In the genomic region with DNA sequence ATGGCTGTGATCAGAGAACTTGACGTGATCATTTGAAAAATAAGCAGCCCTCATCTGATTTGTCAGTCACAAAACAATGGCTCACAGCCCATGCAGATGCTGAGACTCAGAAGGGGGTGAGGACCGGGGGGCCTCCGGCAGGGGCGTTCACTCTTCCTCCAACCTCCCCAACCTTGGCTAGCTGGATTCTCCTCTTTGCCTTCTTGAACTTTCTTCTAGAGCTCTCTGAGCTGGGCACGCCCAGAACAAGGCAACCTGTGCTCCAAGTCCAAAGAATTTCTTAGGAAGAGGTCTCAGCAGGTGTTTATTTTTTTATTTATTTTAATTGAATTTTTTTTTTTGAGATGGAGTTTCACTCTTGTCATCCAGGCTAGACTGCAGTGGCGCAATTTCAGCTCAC, we compare ENCODE assay signal across 23 cellular contexts. TPM values are rescaled to one million over a fixed set of nuclear protein-coding genes. Genes with fewer than 3 reads are reported as not detected.
DNase-seq lines count a peak whose midpoint lies in the region; ATAC-seq and TF ChIP-seq lines count a peak whose summit lies in the region.
"Had no signal": no experiment of that assay in that cellular context is flagged by ENCODE, and none has a peak within 500 bp of the region (broad histone marks: within the 10 kb centered on the region; RNA-seq: fewer than 3 reads in every experiment).

No MANE protein-coding gene starts in this region.

- H3K9me2 ChIP-seq in HCT116 (ENCODE audit: insufficient read depth) = no peaks in the 10 kb centered on the region

- H4K20me1 ChIP-seq in HCT116 (ENCODE audit: insufficient read depth) = no peaks in the 10 kb centered on the region

- no peak overlapping the region for H3K27ac Mint-ChIP-seq in activated naive CD8-positive, alpha-beta T cell treated with anti-CD3 and anti-CD28 coated beads for 36 hours
- H3K27ac Mint-ChIP-seq: HFFc6 had no signal

- TF ChIP-seq RAD21 in HCT116 (IDR thresholded peaks at IDR 0.05; ENCODE audit: low read depth) = no peak

- no TSS peak for BruUV-seq in HCT116 (replicated peaks; lab: Mats Ljungman, UMichigan)

- POLR2A ChIA-PET in HCT116 (lab: Charles Lee) = no interaction called here

- intact Hi-C loops in HCT116 (cut with micrococcal nuclease) = no loop called here
- intact Hi-C loops in colonic mucosa (cut with DNase I) = no loop called here
- intact Hi-C loops in left colon (cut with DNase I, micrococcal nuclease) = no loop called here
- intact Hi-C loops in stomach (cut with DNase I; ENCODE audit: low total_unique reads) = no loop called here

- CTCF ChIA-PET in HCT116 (lab: Charles Lee) = no interaction called here

- H3K4me3 Mint-ChIP-seq in activated naive CD8-positive, alpha-beta T cell treated with anti-CD3 and anti-CD28 coated beads for 36 hours = no peak overlapping the region

- TF ChIP-seq POLR2A in HCT116 (IDR thresholded peaks at IDR 0.05; ENCODE audit: borderline replicate concordance, extremely low read depth, insufficient read depth, insufficient read length) (no peak), stomach (IDR thresholded peaks at IDR 0.05) (no peak)

- no peak for TF ChIP-seq EP300 in stomach (IDR thresholded peaks at IDR 0.05)

- no peaks in the 10 kb centered on the region for H3K27me3 Mint-ChIP-seq in activated naive CD8-positive, alpha-beta T cell treated with anti-CD3 and anti-CD28 coated beads for 36 hours

- H3K36me3 ChIP-seq in HCT116 (ENCODE audit: control insufficient read depth in 1 of 2, insufficient read depth in 2 of 2, low read length in 2 of 2) (no peaks in the 10 kb centered on the region), colonic mucosa (no peaks in the 10 kb centered on the region), stomach (no peaks in the 10 kb centered on the region)
- H3K36me3 ChIP-seq: SJSA1 had no signal

- H3K4me1 Mint-ChIP-seq in activated naive CD8-positive, alpha-beta T cell treated with anti-CD3 and anti-CD28 coated beads for 36 hours = peaks cover 41% of the 10 kb centered on the region

- DNase-seq in HCT116 (ENCODE audit: low read depth, low spot score) (no peak), colonic mucosa (peak; percentile 61), left colon (no peak), stomach (no peak), NCI-H128 (lab: John Stamatoyannopoulos, UW; ENCODE audit: unreplicated experiment) (no peak)
- no peak for DNase-seq in activated naive CD8-positive, alpha-beta T cell treated with anti-CD3 and anti-CD28 coated beads for 36 hours
- no peak for DNase-seq in stimulated activated CD4-positive, alpha-beta T cell treated with anti-CD3 and anti-CD28 coated beads, Interleukin-12 subunit alpha, Interleukin-12 subunit beta, amount 100 ng/mL, for 4 hours
- DNase-seq: ACHN, DMS 273 treated with DMSO at 0.1 percent for 48 hours, DND-41, KG1, NCI-H1417 treated with DMSO at 0.1 percent for 48 hours, NCI-H1930, NCI-H226, NCI-H524, NCI-H82, OCI-M1 had no signal

- H3K9me3 ChIP-seq in HCT116 (ENCODE audit: control insufficient read depth in 1 of 2, insufficient read depth in 1 of 2, low read depth in 1 of 2, low read length in 2 of 2) = no peaks in the 10 kb centered on the region
- H3K9me3 ChIP-seq in colonic mucosa = no peaks in the 10 kb centered on the region
- no peaks in the 10 kb centered on the region for H3K9me3 ChIP-seq in stomach
- H3K9me3 ChIP-seq: SJSA1 had no signal

- peak overlapping the region; percentile 72 for H2AFZ ChIP-seq in HCT116 (ENCODE audit: low read depth, low read length, poor library complexity, severe bottlenecking)

- H3K4me2 ChIP-seq in HCT116 (ENCODE audit: low read length) = peak overlapping the region; percentile 78

- no peaks in the 10 kb centered on the region for H3K36me3 Mint-ChIP-seq in activated naive CD8-positive, alpha-beta T cell treated with anti-CD3 and anti-CD28 coated beads for 36 hours

- H3K4me1 ChIP-seq in HCT116 (ENCODE audit: control insufficient read depth in 1 of 2, insufficient read depth in 2 of 2, low read length in 2 of 2) (peaks cover 32 to 49% of the 10 kb centered on the region in 2 experiments), colonic mucosa (peaks cover 23% of the 10 kb centered on the region), stomach (peaks cover 0 to 12% (median 2%) of the 10 kb centered on the region in 4 donors)
- H3K4me1 ChIP-seq: SJSA1 had no signal

- H3K9ac ChIP-seq in HCT116 (ENCODE audit: low read length) (peak overlapping the region; percentile 24; the same call in 1 of the 2 replicates), colonic mucosa (ENCODE audit: low read depth in 2 of 2, low read length in 2 of 2) (peak overlapping the region in 1 of 2 donors; percentile 56)

- peak overlapping the region in 1 of 2 experiments; percentile 43; a peak in 2 of 4 replicates for H3K4me3 ChIP-seq in HCT116 (replicated peaks in 1 of 2; ENCODE audit: low read depth in 1 of 2, low read length in 2 of 2)
- no peak overlapping the region for H3K4me3 ChIP-seq in colonic mucosa
- H3K4me3 ChIP-seq in stomach = no peak overlapping the region
- H3K4me3 ChIP-seq: SJSA1 had no signal

- no peak for ATAC-seq in HCT116
- peak; percentile 38 for ATAC-seq in left colon
- no peak for ATAC-seq in HG03442 (IDR thresholded peaks at IDR 0.05; ENCODE audit: unreplicated experiment)

- H3K27ac ChIP-seq in HCT116 (ENCODE audit: low read depth, low read length) = peak overlapping the region; percentile 53; the same call in 1 of the 2 replicates
- peak overlapping the region; percentile 87 for H3K27ac ChIP-seq in colonic mucosa
- H3K27ac ChIP-seq in stomach = peak overlapping the region in 3 of 5 donors; percentile 53 to 63 (median 62)
- H3K27ac ChIP-seq: C4-2B, SJSA1 had no signal

- TF ChIP-seq CTCF in HCT116 (IDR thresholded peaks at IDR 0.05 in 2 of 3, conservative IDR thresholded peaks at IDR 0.05 in 1 of 3; ENCODE audit: borderline replicate concordance in 1 of 3, insufficient read depth in 1 of 3, low read depth in 2 of 3, low read length in 2 of 3) (no peak), colonic mucosa (IDR thresholded peaks at IDR 0.05) (no peak), stomach (IDR thresholded peaks at IDR 0.05) (no peak)

- RAD21 ChIA-PET in HCT116 (lab: Charles Lee; ENCODE audit: low non-redundant PET in 1 of 2, low total read pairs in 2 of 2, uncharacterized antibody in 2 of 2, unreplicated experiment in 2 of 2) = interaction anchor here in 1 of 2 experiments (1.2 kb wide), 1 partner anchor 13 kb away, joined by 3 read pairs; no protein-coding TSS in a partner anchor

- H3K27me3 ChIP-seq in HCT116 (ENCODE audit: insufficient read depth, low read length) = peaks cover 19% of the 10 kb centered on the region; the same call in 1 of the 2 replicates
- H3K27me3 ChIP-seq in colonic mucosa = no peaks in the 10 kb centered on the region
- H3K27me3 ChIP-seq in stomach = no peaks in the 10 kb centered on the region

- no peaks in the 10 kb centered on the region for H3K9me3 Mint-ChIP-seq in activated naive CD8-positive, alpha-beta T cell treated with anti-CD3 and anti-CD28 coated beads for 36 hours
- H3K9me3 Mint-ChIP-seq: HFFc6 had no signal

- 58 to 84% (median 80%) methylated on average over 6 of the region's 6 CpGs for WGBS in stomach, 5 donors

- no peaks in the 10 kb centered on the region for H3K79me2 ChIP-seq in HCT116 (ENCODE audit: insufficient read depth, low read length)

TF ChIP-seq in HCT116, 20 proteins besides CTCF, POLR2A, EP300 and RAD21:
- TF ChIP-seq SIN3A (IDR thresholded peaks at IDR 0.05; ENCODE audit: low read depth) = no peak
- TF ChIP-seq CBX3 (IDR thresholded peaks at IDR 0.05; ENCODE audit: low read depth) = no peak
- no peak for TF ChIP-seq EZH2 (IDR thresholded peaks at IDR 0.05)

RNA-seq across cellular contexts. Expression of a gene that starts 16.4 kb away (rescaled TPM):
- total RNA-seq in HCT116 (2021; ENCODE audit: unreplicated experiment) (0.15 TPM), colonic mucosa (1 to 10 TPM in 1 of 2 donors, under 1 TPM in 1; 0.69 to 1.1 TPM), left colon (under 1 TPM; 0.43 to 0.61 TPM), stomach (1 to 10 TPM in 1 of 5 donors, not detected in 4; 1.1 TPM)
- 0.12 and 0.14 TPM in 2 replicates for polyA plus RNA-seq in HCT116 (2012)
- polyA plus RNA-seq in stomach = under 1 TPM in 1 of 3 donors, not detected in 2; 0.93 TPM
- total RNA-seq in activated naive CD8-positive, alpha-beta T cell treated with anti-CD3 and anti-CD28 coated beads for 36 hours = under 1 TPM; 0.16 to 0.21 TPM
- total RNA-seq: G401, HFFc6, HT-29, SJSA1 had no signal
